In genomic region chrX:40832723-40833122, GRCh38 we compare ENCODE assay signal across 13 cellular contexts.
DNase-seq lines count a peak whose midpoint lies in the region; ATAC-seq and TF ChIP-seq lines count a peak whose summit lies in the region.
"Had no signal": no experiment of that assay in that cellular context is flagged by ENCODE, and none has a peak within 500 bp of the region (broad histone marks: within the 10 kb centered on the region; RNA-seq: fewer than 3 reads in every experiment).

No MANE protein-coding gene starts in this region.

- peak overlapping the region; percentile 73 for H3K4me3 Mint-ChIP-seq in central memory CD8-positive, alpha-beta T cell
- H3K4me3 Mint-ChIP-seq: CD14-positive monocyte; CD8-positive, alpha-beta T cell had no signal

- no peak overlapping the region for H3K14ac ChIP-seq in neuronal stem cell (ENCODE audit: low read length)

- DNase-seq in H7 (peak; percentile 31), neuronal stem cell (ENCODE audit: low spot score) (no peak), SJCRH30 (no peak), Peyer's patch (no peak)
- no peak for DNase-seq in central memory CD8-positive, alpha-beta T cell (ENCODE audit: low spot score in 2 of 2)
- DNase-seq: BE2C; CD8-positive, alpha-beta T cell; COR-L47; IMR-90 had no signal

- no peak overlapping the region for H4K91ac ChIP-seq in neuronal stem cell (ENCODE audit: low read depth, low read length, poor library complexity)

- WGBS in neuronal stem cell (ENCODE audit: extremely low coverage in 2 of 2, insufficient read length in 2 of 2, insufficient replicate concordance in 1 of 2), 2 donors = no CpG with 5 or more reads among the region's 39 CpGs

- peak overlapping the region; percentile 71 for H3K27ac Mint-ChIP-seq in central memory CD8-positive, alpha-beta T cell (ENCODE audit: low read depth)
- H3K27ac Mint-ChIP-seq: CD14-positive monocyte; CD8-positive, alpha-beta T cell had no signal

- no peaks in the 10 kb centered on the region for H3K9me3 Mint-ChIP-seq in central memory CD8-positive, alpha-beta T cell
- H3K9me3 Mint-ChIP-seq: CD8-positive, alpha-beta T cell had no signal

- H3K18ac ChIP-seq in neuronal stem cell (ENCODE audit: low read length) = no peak overlapping the region

- H3K79me1 ChIP-seq in neuronal stem cell (ENCODE audit: low read depth, low read length) = no peaks in the 10 kb centered on the region

- H4K20me1 ChIP-seq in BLaER1 = no peaks in the 10 kb centered on the region

- ATAC-seq in central memory CD8-positive, alpha-beta T cell (replicated peaks; ENCODE audit: extremely low read depth, poor library complexity, severe bottlenecking) = peak; percentile 28
- no peak for ATAC-seq in GM21717 (IDR thresholded peaks at IDR 0.05; ENCODE audit: unreplicated experiment)
- ATAC-seq: CD8-positive, alpha-beta T cell had no signal

- H3K4me3 ChIP-seq in BLaER1 (no peak overlapping the region), H7 (ENCODE audit: insufficient read depth, low read depth, low read length) (no peak overlapping the region), neuronal stem cell (ENCODE audit: low read length in 2 of 2) (no peak overlapping the region), SJCRH30 (no peak overlapping the region), Peyer's patch (no peak overlapping the region)

- no peaks in the 10 kb centered on the region for H3K4me1 Mint-ChIP-seq in central memory CD8-positive, alpha-beta T cell
- H3K4me1 Mint-ChIP-seq: CD14-positive monocyte had no signal

- peaks cover 45% of the 10 kb centered on the region for H3K4me1 ChIP-seq in BLaER1
- peaks cover 0 to 5% of the 10 kb centered on the region in 2 donors for H3K4me1 ChIP-seq in neuronal stem cell (ENCODE audit: control insufficient read depth in 2 of 2, insufficient read depth in 1 of 2, low read depth in 1 of 2, low read length in 2 of 2)
- no peaks in the 10 kb centered on the region for H3K4me1 ChIP-seq in SJCRH30
- no peaks in the 10 kb centered on the region for H3K4me1 ChIP-seq in Peyer's patch
- H3K4me1 ChIP-seq: BE2C had no signal

- no peak overlapping the region for H3K27ac ChIP-seq in BLaER1
- no peak overlapping the region for H3K27ac ChIP-seq in neuronal stem cell (replicated peaks; ENCODE audit: low read length)
- no peak overlapping the region for H3K27ac ChIP-seq in SJCRH30
- H3K27ac ChIP-seq in Peyer's patch = no peak overlapping the region
- H3K27ac ChIP-seq: KMS-11 had no signal

- H3K4me2 ChIP-seq in BLaER1 (peak overlapping the region; percentile 58; the same call in 1 of the 2 replicates), neuronal stem cell (ENCODE audit: insufficient read depth, low read length, poor library complexity, severe bottlenecking) (no peak overlapping the region)
- H3K4me2 ChIP-seq: KMS-11 had no signal

- H3K36me3 ChIP-seq in BLaER1 (no peaks in the 10 kb centered on the region), H7 (replicated peaks; ENCODE audit: control insufficient read depth, insufficient read depth, low read length) (no peaks in the 10 kb centered on the region), neuronal stem cell (replicated peaks in 1 of 2; ENCODE audit: control insufficient read depth in 2 of 2, insufficient read depth in 2 of 2, low read length in 2 of 2) (no peaks in the 10 kb centered on the region), SJCRH30 (no peaks in the 10 kb centered on the region), Peyer's patch (no peaks in the 10 kb centered on the region)
- H3K36me3 ChIP-seq: BE2C had no signal

- H3K27me3 Mint-ChIP-seq in central memory CD8-positive, alpha-beta T cell = no peaks in the 10 kb centered on the region

- no peak overlapping the region for H2AK5ac ChIP-seq in neuronal stem cell (ENCODE audit: low read depth, low read length)

- H3K9me3 ChIP-seq in BLaER1 (no peaks in the 10 kb centered on the region), neuronal stem cell (replicated peaks in 1 of 2; ENCODE audit: control insufficient read depth in 2 of 2, insufficient read depth in 1 of 2, low read depth in 1 of 2, low read length in 2 of 2) (no peaks in the 10 kb centered on the region), SJCRH30 (replicated peaks) (no peaks in the 10 kb centered on the region), Peyer's patch (no peaks in the 10 kb centered on the region)
- H3K9me3 ChIP-seq: BE2C had no signal

- no peak overlapping the region for H3K4ac ChIP-seq in neuronal stem cell (ENCODE audit: low read length)

- no peak for TF ChIP-seq CTCF in Peyer's patch (IDR thresholded peaks at IDR 0.05)

- no peak overlapping the region for H3K9ac ChIP-seq in BLaER1
- no peak overlapping the region for H3K9ac ChIP-seq in neuronal stem cell (ENCODE audit: low read depth, low read length, poor library complexity)
- H3K9ac ChIP-seq: KMS-11 had no signal

- H3K36me3 Mint-ChIP-seq in central memory CD8-positive, alpha-beta T cell (ENCODE audit: insufficient read depth) = peaks cover 2% of the 10 kb centered on the region
- H3K36me3 Mint-ChIP-seq: CD14-positive monocyte; CD8-positive, alpha-beta T cell had no signal

- no peak overlapping the region for H2BK5ac ChIP-seq in neuronal stem cell (ENCODE audit: low read length)

- H4K8ac ChIP-seq in neuronal stem cell (ENCODE audit: low read depth, low read length) = no peak overlapping the region

- peaks cover 10% of the 10 kb centered on the region; the same call in 1 of the 2 replicates for H3K27me3 ChIP-seq in BLaER1
- H3K27me3 ChIP-seq in H7 (ENCODE audit: control insufficient read depth, insufficient read depth, low read length) = no peaks in the 10 kb centered on the region
- no peaks in the 10 kb centered on the region for H3K27me3 ChIP-seq in neuronal stem cell (ENCODE audit: control insufficient read depth in 3 of 3, insufficient read depth in 3 of 3, low read depth in 1 of 3, low read length in 3 of 3)
- H3K27me3 ChIP-seq in SJCRH30 = no peaks in the 10 kb centered on the region
- no peaks in the 10 kb centered on the region for H3K27me3 ChIP-seq in Peyer's patch
- H3K27me3 ChIP-seq: BE2C had no signal

- H2BK15ac ChIP-seq in neuronal stem cell (ENCODE audit: low read length) = peak overlapping the region; percentile 37

- H2AFZ ChIP-seq in neuronal stem cell (ENCODE audit: low read length) = no peak overlapping the region

- H2BK12ac ChIP-seq in neuronal stem cell (ENCODE audit: low read length) = no peak overlapping the region

- TF ChIP-seq POLR2A in Peyer's patch (IDR thresholded peaks at IDR 0.05) = no peak

- H3K23ac ChIP-seq in neuronal stem cell (ENCODE audit: low read depth, low read length, poor library complexity) = no peak overlapping the region

- H2BK120ac ChIP-seq in neuronal stem cell (ENCODE audit: low read depth, low read length) = no peak overlapping the region
